ENCODE assay signal across 24 cellular contexts in the genomic region with DNA sequence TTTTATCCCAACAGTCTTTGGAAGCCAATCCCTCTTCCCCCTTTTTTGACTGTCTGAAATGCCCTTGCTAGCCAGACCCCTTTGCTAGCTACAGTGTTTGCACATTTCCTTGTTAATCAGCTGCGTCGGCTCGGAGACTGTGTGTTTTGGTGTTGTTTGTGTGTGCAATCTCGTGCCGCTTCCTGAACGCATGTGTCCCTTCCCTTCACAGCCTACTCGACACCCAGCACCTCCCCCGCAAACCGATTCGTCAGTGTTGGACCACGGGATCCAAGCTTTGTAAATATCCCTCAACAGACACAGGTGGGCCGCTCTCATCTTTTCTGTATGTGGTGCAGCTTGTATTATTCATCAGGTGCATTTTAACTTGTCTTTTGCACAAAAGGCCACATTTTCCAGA.
A peak's percentile ranks its signal among the peaks of the same experiment; 100 is the strongest.
DNase-seq lines count a peak whose midpoint lies in the region; ATAC-seq and TF ChIP-seq lines count a peak whose summit lies in the region.
"Had no signal": no experiment of that assay in that cellular context is flagged by ENCODE, and none has a peak within 500 bp of the region (broad histone marks: within the 10 kb centered on the region; RNA-seq: fewer than 3 reads in every experiment).

No MANE protein-coding gene starts in this region.

- peak; percentile 33 for DNase-seq in NCI-H748 treated with DMSO at 0.1 percent for 48 hours (lab: John Stamatoyannopoulos, UW)
- peak in 1 of 2 donors; percentile 75 for DNase-seq in heart right ventricle
- DNase-seq in neural progenitor cell (ENCODE audit: low spot score) = no peak
- DNase-seq in BE2C = no peak
- no peak for DNase-seq in H9
- DNase-seq: activated CD4-positive, alpha-beta memory T cell treated with anti-CD3 and anti-CD28 coated beads for 36 hours; activated CD4-positive, CD25-positive, alpha-beta regulatory T cell; activated CD8-positive, alpha-beta memory T cell treated with anti-CD3 and anti-CD28 coated beads, Interleukin-2, amount 50 U/mL, for 48 hours; DMS 273 treated with DMSO at 0.1 percent for 48 hours; GM23248; KG1; mucosa of descending colon; NCI-H82; OCI-M1; stimulated activated CD8-positive, alpha-beta memory T cell treated with anti-CD3 and anti-CD28 coated beads, Interleukin-4, amount 100 ng/mL, for 48 hours; SW 1271; trophoblast cell had no signal

- no peak overlapping the region for H3K4ac ChIP-seq in H9 (ENCODE audit: low read depth, low read length)

- H3K27me3 ChIP-seq in Loucy (ENCODE audit: insufficient read depth, low read length, poor library complexity, severe bottlenecking) (no peaks in the 10 kb centered on the region), heart right ventricle (no peaks in the 10 kb centered on the region), neural progenitor cell (no peaks in the 10 kb centered on the region), BE2C (no peaks in the 10 kb centered on the region), H9 (ENCODE audit: insufficient read depth, low read length) (no peaks in the 10 kb centered on the region)

- peak overlapping the region in 7 of 10 donors; percentile 5 to 68 (median 50) for H3K27ac ChIP-seq in heart right ventricle
- H3K27ac ChIP-seq in neural progenitor cell = no peak overlapping the region
- H3K27ac ChIP-seq in H9 (ENCODE audit: insufficient read length, low read depth, low read length) = no peak overlapping the region
- H3K27ac ChIP-seq: GM23248 had no signal

- H4K20me1 ChIP-seq in Loucy (ENCODE audit: insufficient read depth, low read length, poor library complexity, severe bottlenecking) (no peaks in the 10 kb centered on the region), neural progenitor cell (ENCODE audit: low read depth) (no peaks in the 10 kb centered on the region), H9 (ENCODE audit: control insufficient read depth, insufficient read depth, insufficient read length) (no peaks in the 10 kb centered on the region)

- no peak overlapping the region for H4K5ac ChIP-seq in H9 (ENCODE audit: insufficient read length, low read depth, low read length)

- H4K91ac ChIP-seq in H9 (ENCODE audit: insufficient read length, low read depth, low read length) = no peak overlapping the region

- H3K36me3 ChIP-seq in Loucy (ENCODE audit: insufficient read depth, low read length) (no peaks in the 10 kb centered on the region), heart right ventricle (peaks cover 0 to 13% (median 0%) of the 10 kb centered on the region in 9 donors), neural progenitor cell (no peaks in the 10 kb centered on the region), BE2C (no peaks in the 10 kb centered on the region)

- H4K8ac ChIP-seq in H9 (replicated peaks; ENCODE audit: insufficient read length, low read depth, low read length) = no peak overlapping the region

- no peak overlapping the region for H2BK20ac ChIP-seq in H9 (ENCODE audit: low read depth, low read length, poor library complexity, severe bottlenecking)

- H3K4me1 ChIP-seq in Loucy (ENCODE audit: insufficient read depth, low read length, poor library complexity, severe bottlenecking) (peaks cover 16% of the 10 kb centered on the region), heart right ventricle (peaks cover 5 to 40% (median 34%) of the 10 kb centered on the region in 9 donors), neural progenitor cell (peaks cover 5% of the 10 kb centered on the region), BE2C (no peaks in the 10 kb centered on the region), H9 (ENCODE audit: insufficient read depth, low read length) (no peaks in the 10 kb centered on the region)

- no peak overlapping the region; the same call in 1 of the 2 replicates for H3K14ac ChIP-seq in H9 (ENCODE audit: insufficient read depth, low read length)

- ATAC-seq in heart right ventricle (peak in 7 of 8 donors; percentile 57 to 90 (median 85)), GM19023 (IDR thresholded peaks at IDR 0.05; ENCODE audit: unreplicated experiment) (no peak), GM19324 (IDR thresholded peaks at IDR 0.05; ENCODE audit: low FRiP score, unreplicated experiment) (no peak)
- ATAC-seq: activated T-helper 17 cell treated with anti-CD3 and anti-CD28 coated beads, Interleukin-2, amount 50 U/mL, for 72 hours; mucosa of descending colon had no signal

- no peak overlapping the region for H3K23ac ChIP-seq in H9 (ENCODE audit: insufficient read length, low read depth, low read length)

- no peak overlapping the region for H3T11ph ChIP-seq in H9 (ENCODE audit: low read length)

- H2BK15ac ChIP-seq in H9 (ENCODE audit: low read depth, low read length) = no peak overlapping the region

- H3K9me3 Mint-ChIP-seq in neural progenitor cell (no peaks in the 10 kb centered on the region), H9 (no peaks in the 10 kb centered on the region)
- H3K9me3 Mint-ChIP-seq: activated CD4-positive, alpha-beta memory T cell treated with anti-CD3 and anti-CD28 coated beads for 36 hours; activated naive CD4-positive, alpha-beta T cell treated with anti-CD3 and anti-CD28 coated beads, Interleukin-2, amount 50 U/mL, for 24 hours; activated T-helper 17 cell treated with anti-CD3 and anti-CD28 coated beads, Interleukin-2, amount 50 U/mL, for 72 hours; central memory CD8-positive, alpha-beta T cell; neural crest cell had no signal

- H3K9ac ChIP-seq in Loucy (ENCODE audit: low read depth, low read length, poor library complexity, severe bottlenecking) = no peak overlapping the region
- H3K9ac ChIP-seq in neural progenitor cell = no peak overlapping the region
- no peak overlapping the region for H3K9ac ChIP-seq in H9 (ENCODE audit: extremely low read depth, insufficient read length, low read length)
- H3K9ac ChIP-seq: GM23248 had no signal

- H3K27ac Mint-ChIP-seq in neural progenitor cell = no peak overlapping the region
- H3K27ac Mint-ChIP-seq in H9 = 0 out of 7 replicates have a peak overlapping the region, but pooled peaks of 1 of the 3 experiments have one; percentile 3
- H3K27ac Mint-ChIP-seq: activated CD4-positive, alpha-beta memory T cell treated with anti-CD3 and anti-CD28 coated beads for 36 hours; activated naive CD4-positive, alpha-beta T cell treated with anti-CD3 and anti-CD28 coated beads, Interleukin-2, amount 50 U/mL, for 24 hours; activated T-helper 17 cell treated with anti-CD3 and anti-CD28 coated beads, Interleukin-2, amount 50 U/mL, for 72 hours had no signal

- no peak for TF ChIP-seq CTCF in Loucy (conservative IDR thresholded peaks at IDR 0.05; ENCODE audit: low read length)
- TF ChIP-seq CTCF in heart right ventricle (IDR thresholded peaks at IDR 0.05) = no peak
- TF ChIP-seq CTCF in neural progenitor cell (IDR thresholded peaks at IDR 0.05) = no peak
- TF ChIP-seq CTCF in BE2C (IDR thresholded peaks at IDR 0.05; ENCODE audit: low read depth, low read length) = no peak
- no peak for TF ChIP-seq CTCF in H9 (conservative IDR thresholded peaks at IDR 0.05)

- H3K36me3 Mint-ChIP-seq in neural progenitor cell (peaks cover 8% of the 10 kb centered on the region), H9 (ENCODE audit: insufficient read depth in 1 of 3, low read depth in 3 of 3) (no peaks in the 10 kb centered on the region)
- H3K36me3 Mint-ChIP-seq: activated CD4-positive, alpha-beta memory T cell treated with anti-CD3 and anti-CD28 coated beads for 36 hours had no signal

- H3K4me2 ChIP-seq in Loucy (ENCODE audit: low read depth, low read length, poor library complexity, severe bottlenecking) (no peak overlapping the region), neural progenitor cell (no peak overlapping the region), H9 (ENCODE audit: insufficient read depth, insufficient read length, low read length) (no peak overlapping the region)

- H3K23me2 ChIP-seq in H9 (ENCODE audit: insufficient read length, low read depth, low read length, poor library complexity, severe bottlenecking) = no peaks in the 10 kb centered on the region

- H3K9me3 ChIP-seq in Loucy (ENCODE audit: insufficient read depth, low read depth, low read length) (no peaks in the 10 kb centered on the region), heart right ventricle (no peaks in the 10 kb centered on the region), neural progenitor cell (ENCODE audit: low read depth) (no peaks in the 10 kb centered on the region), BE2C (no peaks in the 10 kb centered on the region), H9 (ENCODE audit: control insufficient read depth, low read depth, low read length) (no peaks in the 10 kb centered on the region)
- H3K9me3 ChIP-seq: mucosa of descending colon had no signal

- peaks cover 21% of the 10 kb centered on the region for H3K4me1 Mint-ChIP-seq in neural progenitor cell
- peaks cover 4 to 14% of the 10 kb centered on the region in 2 experiments for H3K4me1 Mint-ChIP-seq in H9
- H3K4me1 Mint-ChIP-seq: activated naive CD4-positive, alpha-beta T cell treated with anti-CD3 and anti-CD28 coated beads, Interleukin-2, amount 50 U/mL, for 24 hours; activated T-helper 17 cell treated with anti-CD3 and anti-CD28 coated beads, Interleukin-2, amount 50 U/mL, for 72 hours; central memory CD8-positive, alpha-beta T cell; neural crest cell had no signal

- no peak overlapping the region for H3K18ac ChIP-seq in H9 (ENCODE audit: insufficient read length, low read depth, low read length)

- H3K9me2 ChIP-seq in Loucy (replicated peaks; ENCODE audit: low read depth, low read length) = no peaks in the 10 kb centered on the region

- no peak overlapping the region for H2BK12ac ChIP-seq in H9 (ENCODE audit: insufficient read length, low read depth, low read length)

- H2BK5ac ChIP-seq in H9 (ENCODE audit: insufficient read length, low read length) = no peak overlapping the region

- no peak overlapping the region for H2AK5ac ChIP-seq in H9 (ENCODE audit: insufficient read length, low read length)

- 32 to 41% methylated on average over 12 of the region's 12 CpGs for WGBS in heart right ventricle, 2 donors
- no CpG with 5 or more reads among the region's 12 CpGs for WGBS in H9 (ENCODE audit: extremely low coverage, insufficient read length, low lambda C conversion rate)

- H3K4me3 Mint-ChIP-seq in neural progenitor cell (no peak overlapping the region), H9 (no peak overlapping the region)
- H3K4me3 Mint-ChIP-seq: activated CD4-positive, alpha-beta memory T cell treated with anti-CD3 and anti-CD28 coated beads for 36 hours; activated naive CD4-positive, alpha-beta T cell treated with anti-CD3 and anti-CD28 coated beads, Interleukin-2, amount 50 U/mL, for 24 hours; activated T-helper 17 cell treated with anti-CD3 and anti-CD28 coated beads, Interleukin-2, amount 50 U/mL, for 72 hours; central memory CD8-positive, alpha-beta T cell; neural crest cell had no signal

- H2AFZ ChIP-seq in Loucy (ENCODE audit: low read length) (peak overlapping the region; percentile 49; the same call in 1 of the 2 replicates), neural progenitor cell (replicated peaks) (peak overlapping the region; percentile 34), H9 (ENCODE audit: low read length) (no peak overlapping the region)
- H2AFZ ChIP-seq: GM23248 had no signal

- H3K4me3 ChIP-seq in Loucy (ENCODE audit: low read length, poor library complexity, severe bottlenecking) (no peak overlapping the region), heart right ventricle (no peak overlapping the region), neural progenitor cell (no peak overlapping the region), BE2C (ENCODE audit: low read depth, low read length) (no peak overlapping the region)
- H3K4me3 ChIP-seq: GM23248, mucosa of descending colon had no signal

- no peak overlapping the region for H2BK120ac ChIP-seq in H9 (ENCODE audit: low read depth, low read length, poor library complexity, severe bottlenecking)

- H3K79me2 ChIP-seq in Loucy (ENCODE audit: insufficient read depth, low read length) = no peaks in the 10 kb centered on the region
- H3K79me2 ChIP-seq in neural progenitor cell (ENCODE audit: low read depth) = no peaks in the 10 kb centered on the region
- no peaks in the 10 kb centered on the region for H3K79me2 ChIP-seq in H9 (ENCODE audit: insufficient read depth, low read length)

- no peaks in the 10 kb centered on the region for H3K79me1 ChIP-seq in H9 (ENCODE audit: insufficient read depth, low read depth, low read length, poor library complexity, severe bottlenecking)

- H3F3A ChIP-seq in Loucy (ENCODE audit: low read depth) (no peaks in the 10 kb centered on the region), neural progenitor cell (ENCODE audit: low read depth) (no peaks in the 10 kb centered on the region)

- intact Hi-C loops in heart right ventricle (cut with DNase I) = loop anchor here in 1 of 10 donors (2.0 kb wide), 1 partner anchor 43 kb away; no protein-coding TSS in a partner anchor

- H3K56ac ChIP-seq in H9 (ENCODE audit: insufficient read length, low read depth, low read length) = no peak overlapping the region

- H3K27me3 Mint-ChIP-seq in neural progenitor cell (ENCODE audit: insufficient read depth, low read depth) (peaks cover 2% of the 10 kb centered on the region), H9 (ENCODE audit: low read depth) (no peaks in the 10 kb centered on the region)
- H3K27me3 Mint-ChIP-seq: activated CD4-positive, alpha-beta memory T cell treated with anti-CD3 and anti-CD28 coated beads for 36 hours; activated naive CD4-positive, alpha-beta T cell treated with anti-CD3 and anti-CD28 coated beads, Interleukin-2, amount 50 U/mL, for 24 hours; activated T-helper 17 cell treated with anti-CD3 and anti-CD28 coated beads, Interleukin-2, amount 50 U/mL, for 72 hours; central memory CD8-positive, alpha-beta T cell had no signal

Comparison
In these comparisons a context has a peak if more than half of its experiments do, and no peak if none do; other contexts are left out.
1. ATAC-seq: peak in heart right ventricle (7 of 8); none in GM19023 (single experiment) and GM19324 (single experiment).
2. H3K27ac ChIP-seq: peak in heart right ventricle (7 of 10); none in neural progenitor cell (single experiment) and H9 (single experiment).